In the genomic region with DNA sequence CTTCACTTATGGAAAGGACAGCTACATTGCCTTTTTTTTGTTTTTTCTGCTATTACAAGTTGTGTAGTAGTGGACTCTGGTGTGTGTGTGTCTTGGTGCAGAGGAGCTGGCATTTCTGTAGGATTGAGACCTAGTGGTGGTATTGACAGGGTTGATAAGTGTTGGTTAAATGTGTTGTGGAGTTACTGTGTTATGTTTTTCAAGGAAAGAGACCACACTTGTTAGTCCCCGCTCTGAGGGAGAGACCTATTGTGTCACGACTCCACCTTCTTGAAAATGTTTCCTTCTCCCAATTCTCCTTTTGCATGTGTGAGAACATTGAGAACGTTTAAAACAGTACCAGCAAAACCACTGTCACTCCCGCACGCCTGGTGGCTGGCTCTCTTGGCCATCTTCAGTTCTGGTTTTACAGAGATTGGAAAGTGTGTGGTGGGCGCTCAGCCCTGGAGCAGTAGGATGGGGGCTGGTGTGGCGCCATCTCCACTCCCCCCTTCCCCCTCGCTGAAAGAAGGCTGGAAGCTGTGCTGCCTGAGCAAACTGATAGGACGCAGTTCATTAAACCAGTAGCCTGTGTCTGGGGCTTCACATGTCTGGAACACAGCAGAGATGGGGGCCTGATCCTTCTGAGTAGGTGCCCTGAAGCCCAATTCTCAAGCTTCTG, we compare ENCODE assay signal across 11 cellular contexts. TPM values are rescaled to one million over a fixed set of nuclear protein-coding genes. Genes with fewer than 3 reads are reported as not detected.
DNase-seq lines count a peak whose midpoint lies in the region; ATAC-seq, FAIRE-seq and TF ChIP-seq lines count a peak whose summit lies in the region.
"Had no signal": no experiment of that assay in that cellular context is flagged by ENCODE, and none has a peak within 500 bp of the region (broad histone marks: within the 10 kb centered on the region; RNA-seq: fewer than 3 reads in every experiment).

No MANE protein-coding gene starts in this region.

- H3K27ac Mint-ChIP-seq in naive thymus-derived CD4-positive, alpha-beta T cell: peak overlapping the region; percentile 21 to 99 (median 95)

- H3K4me3 ChIP-seq in BE2C (ENCODE audit: low read depth, low read length) (no peak overlapping the region), aorta (ENCODE audit: low read length in 2 of 2) (no peak overlapping the region)
- H3K4me3 ChIP-seq in naive thymus-derived CD4-positive, alpha-beta T cell (ENCODE audit: low read length): peak overlapping the region; percentile 94
- H3K4me3 ChIP-seq: SJSA1 had no signal

- peaks cover 6% of the 10 kb centered on the region for H3K36me3 ChIP-seq in BE2C
- H3K36me3 ChIP-seq in naive thymus-derived CD4-positive, alpha-beta T cell (ENCODE audit: control insufficient read depth in 2 of 3, insufficient read depth in 3 of 3, low read length in 3 of 3): peaks cover 0 to 15% (median 0%) of the 10 kb centered on the region in 3 experiments
- no peaks in the 10 kb centered on the region for H3K36me3 ChIP-seq in aorta (ENCODE audit: control insufficient read depth in 1 of 2, insufficient read depth in 2 of 2, low read length in 1 of 2)

- DNase-seq in BE2C (peak; percentile 66), GM12892 (ENCODE audit: insufficient read length) (no peak), GM10248 (ENCODE audit: extremely low spot score) (no peak), aorta (no peak), SW480 (ENCODE audit: low spot score) (no peak), islet precursor cell (no peak)
- peak; percentile 41 to 43 for DNase-seq in activated T-cell treated with anti-CD3 and anti-CD28 coated beads, Interleukin-2, amount 50 U/mL, for 48 hours
- no peak for DNase-seq in naive thymus-derived CD4-positive, alpha-beta T cell
- DNase-seq: GOT3, NCI-H2081 had no signal

- no peaks in the 10 kb centered on the region for H3K27me3 Mint-ChIP-seq in naive thymus-derived CD4-positive, alpha-beta T cell

- TF ChIP-seq POLR2A in GM12892 (IDR thresholded peaks at IDR 0.05; ENCODE audit: low read depth, low read length): no peak

- H3K27me3 ChIP-seq in BE2C: no peaks in the 10 kb centered on the region
- H3K27me3 ChIP-seq in naive thymus-derived CD4-positive, alpha-beta T cell (ENCODE audit: control insufficient read depth in 2 of 2, insufficient read depth in 2 of 2, low read length in 2 of 2): no peaks in the 10 kb centered on the region
- H3K27me3 ChIP-seq in aorta (ENCODE audit: control insufficient read depth in 1 of 2, insufficient read depth in 2 of 2, low read length in 1 of 2): no peaks in the 10 kb centered on the region
- H3K27me3 ChIP-seq: SJSA1 had no signal

- no peak for TF ChIP-seq CTCF in BE2C (IDR thresholded peaks at IDR 0.05; ENCODE audit: low read depth, low read length)
- no peak for TF ChIP-seq CTCF in GM10248 (IDR thresholded peaks at IDR 0.05; ENCODE audit: control extremely low read depth, extremely low read depth, low read depth, missing control alignments)

- intact Hi-C loops in naive thymus-derived CD4-positive, alpha-beta T cell (cut with micrococcal nuclease): no loop called here
- intact Hi-C loops in aorta (cut with DNase I): no loop called here

- FAIRE-seq in GM12892 (lab: Jason Lieb, UNC): peak; percentile 72

- POLR2A ChIA-PET in naive thymus-derived CD4-positive, alpha-beta T cell (lab: Charles Lee): interaction anchor here (0.6 to 5.2 kb wide), 9 partner anchors 14 to 151 kb away, joined by 3 to 62 read pairs (median 3); no protein-coding TSS in a partner anchor
- POLR2A ChIA-PET in GM10248 (lab: Yijun Ruan, JAX): interaction anchor here (1.4 kb wide), 1 partner anchor 15 kb away, joined by 5 read pairs; no protein-coding TSS in a partner anchor

- peak overlapping the region; percentile 85 to 99 (median 96) for H3K4me3 Mint-ChIP-seq in naive thymus-derived CD4-positive, alpha-beta T cell

- peaks cover 0 to 37% (median 5%) of the 10 kb centered on the region in 5 donors for H3K36me3 Mint-ChIP-seq in naive thymus-derived CD4-positive, alpha-beta T cell

- peaks cover 45% of the 10 kb centered on the region for H3K4me1 ChIP-seq in BE2C
- H3K4me1 ChIP-seq in naive thymus-derived CD4-positive, alpha-beta T cell (ENCODE audit: control insufficient read depth in 2 of 2, insufficient read depth in 2 of 2, low read length in 2 of 2): peaks cover 75 to 78% of the 10 kb centered on the region in 2 donors
- no peaks in the 10 kb centered on the region for H3K4me1 ChIP-seq in aorta (ENCODE audit: control insufficient read depth in 1 of 2, insufficient read depth in 2 of 2, low read length in 2 of 2)

- peaks cover 0 to 4% (median 0%) of the 10 kb centered on the region in 11 donors for H3K9me3 Mint-ChIP-seq in naive thymus-derived CD4-positive, alpha-beta T cell

- H3K4me1 Mint-ChIP-seq in naive thymus-derived CD4-positive, alpha-beta T cell: peaks cover 72 to 85% (median 78%) of the 10 kb centered on the region in 7 donors

- H3K27ac ChIP-seq in naive thymus-derived CD4-positive, alpha-beta T cell (ENCODE audit: low read depth, low read length): peak overlapping the region; percentile 98
- H3K27ac ChIP-seq in aorta (ENCODE audit: low read depth in 1 of 2, low read length in 2 of 2): peak overlapping the region in 1 of 2 donors; percentile 12
- H3K27ac ChIP-seq: SJSA1 had no signal

- ATAC-seq in naive thymus-derived CD4-positive, alpha-beta T cell: no peak
- ATAC-seq in aorta (ENCODE audit: low FRiP score): no peak

- CTCF ChIA-PET in naive thymus-derived CD4-positive, alpha-beta T cell (lab: Charles Lee): interaction anchor here (1.5 kb wide), 1 partner anchor 15 kb away, joined by 3 read pairs; no protein-coding TSS in a partner anchor
- CTCF ChIA-PET in GM10248 (lab: Yijun Ruan, JAX): interaction anchor here (0.9 to 1.5 kb wide), 5 partner anchors 10 to 156 kb away, joined by 3 to 5 read pairs (median 4); no protein-coding TSS in a partner anchor

- H3K9me3 ChIP-seq in BE2C: no peaks in the 10 kb centered on the region
- no peaks in the 10 kb centered on the region for H3K9me3 ChIP-seq in naive thymus-derived CD4-positive, alpha-beta T cell (ENCODE audit: control insufficient read depth in 2 of 3, low read length in 3 of 3)
- no peaks in the 10 kb centered on the region for H3K9me3 ChIP-seq in aorta (ENCODE audit: control insufficient read depth, low read length)
- H3K9me3 ChIP-seq: SJSA1 had no signal

- 73 to 74% methylated on average over 9 of the region's 9 CpGs for WGBS in aorta, 2 donors

RNA-seq across cellular contexts. Expression of gene KLF13, which starts 5.5 kb away (rescaled TPM):
- polyA plus RNA-seq in BE2C (2012; ENCODE audit: insufficient read depth, insufficient read length, low read depth): 88.9 TPM
- 39.1 TPM for polyA plus RNA-seq in GM12892 (2012; ENCODE audit: missing spikeins)
- total RNA-seq in naive thymus-derived CD4-positive, alpha-beta T cell: 100 to 1,000 TPM; 175 to 256 (median 199) TPM
- 10 to 100 TPM; 42.4 to 53.7 TPM for polyA plus RNA-seq in naive thymus-derived CD4-positive, alpha-beta T cell
- total RNA-seq in aorta: 10 to 100 TPM; 31.3 to 58.7 TPM
- polyA plus RNA-seq in aorta: 10 to 100 TPM; 27.2 to 35.9 TPM

Comparison
In these comparisons a context has a peak if more than half of its experiments do, and no peak if none do; other contexts are left out.
1. DNase-seq: peak in BE2C (single experiment) and activated T-cell treated with anti-CD3 and anti-CD28 coated beads, Interleukin-2, amount 50 U/mL, for 48 hours (2 of 2); none in GM12892 (single experiment), naive thymus-derived CD4-positive, alpha-beta T cell (0 of 9), GM10248 (single experiment), aorta (0 of 2), SW480 (single experiment) and islet precursor cell (single experiment).